ENCODE assay signal across 3 cellular contexts in the genomic region with DNA sequence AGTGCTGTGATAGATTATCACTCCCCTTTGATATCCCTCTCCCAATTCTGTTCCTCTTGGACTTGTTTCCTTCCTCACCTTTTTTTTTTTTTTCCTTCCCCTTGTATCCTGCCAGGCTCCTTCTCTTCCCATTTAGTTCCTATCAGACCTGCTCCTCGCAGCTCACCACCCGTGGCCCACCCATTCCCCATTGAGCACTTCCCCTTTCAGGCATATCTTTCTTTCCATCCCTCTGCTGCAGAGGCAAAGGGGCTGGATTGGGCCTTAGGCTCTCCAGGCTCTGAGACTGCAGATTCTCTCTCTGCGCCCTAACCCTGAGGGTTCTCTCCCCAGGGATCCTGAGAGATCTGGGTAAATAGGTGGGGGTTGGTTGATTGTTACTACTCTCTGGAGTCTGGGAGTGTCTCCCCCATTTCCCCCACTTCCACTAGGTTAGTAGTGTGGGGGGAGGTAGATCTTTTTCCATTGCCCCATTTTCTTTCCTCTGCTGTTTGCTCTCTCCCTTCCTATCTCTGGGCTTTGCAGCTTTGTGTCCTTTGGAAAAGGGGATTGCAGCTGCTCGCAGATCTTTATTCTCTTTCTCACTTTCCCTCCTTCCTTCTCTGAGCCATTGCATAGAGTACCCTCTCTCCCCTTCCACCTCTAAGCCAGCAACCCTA.
TF ChIP-seq lines count a peak whose summit lies in the region.

No MANE protein-coding gene starts in this region.

TF ChIP-seq in A549, 52 proteins besides CTCF, POLR2A, EP300 and RAD21:
- TF ChIP-seq MYC (IDR thresholded peaks at IDR 0.05; ENCODE audit: borderline replicate concordance, low read length) (no peak), JUN (IDR thresholded peaks at IDR 0.05) (no peak), CBX8 (IDR thresholded peaks at IDR 0.05) (no peak), EHF (CRISPR knock-in tag; IDR thresholded peaks at IDR 0.05) (no peak), ZNF302 (CRISPR knock-in tag; IDR thresholded peaks at IDR 0.05) (no peak), GATA3 (IDR thresholded peaks at IDR 0.05; ENCODE audit: borderline replicate concordance) (no peak), NPAS2 (CRISPR knock-in tag; IDR thresholded peaks at IDR 0.05; ENCODE audit: borderline replicate concordance) (no peak), JUNB (IDR thresholded peaks at IDR 0.05) (no peak), HOXB13 (CRISPR knock-in tag; IDR thresholded peaks at IDR 0.05; ENCODE audit: low read depth) (no peak), ESRRA (IDR thresholded peaks at IDR 0.05; ENCODE audit: borderline replicate concordance, low read length) (no peak), PBX3 (IDR thresholded peaks at IDR 0.05) (no peak), TFCP2L1 (CRISPR knock-in tag; IDR thresholded peaks at IDR 0.05) (no peak)
- TF ChIP-seq, protein P1, sequence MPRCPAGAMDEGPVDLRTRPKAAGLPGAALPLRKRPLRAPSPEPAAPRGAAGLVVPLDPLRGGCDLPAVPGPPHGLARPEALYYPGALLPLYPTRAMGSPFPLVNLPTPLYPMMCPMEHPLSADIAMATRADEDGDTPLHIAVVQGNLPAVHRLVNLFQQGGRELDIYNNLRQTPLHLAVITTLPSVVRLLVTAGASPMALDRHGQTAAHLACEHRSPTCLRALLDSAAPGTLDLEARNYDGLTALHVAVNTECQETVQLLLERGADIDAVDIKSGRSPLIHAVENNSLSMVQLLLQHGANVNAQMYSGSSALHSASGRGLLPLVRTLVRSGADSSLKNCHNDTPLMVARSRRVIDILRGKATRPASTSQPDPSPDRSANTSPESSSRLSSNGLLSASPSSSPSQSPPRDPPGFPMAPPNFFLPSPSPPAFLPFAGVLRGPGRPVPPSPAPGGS (IDR thresholded peaks at IDR 0.05) = no peak
TF ChIP-seq in A549: peak in this region for 0.

TF ChIP-seq in HEK293, 187 proteins besides CTCF, POLR2A, EP300 and RAD21:
- TF ChIP-seq KLF16 (tag by site-specific recombination; IDR thresholded peaks at IDR 0.05) (no peak), ZNF701 (tag by site-specific recombination; IDR thresholded peaks at IDR 0.05) (no peak), ZBTB8A (tag by site-specific recombination; IDR thresholded peaks at IDR 0.05) (0 out of 2 replicates have a peak, but pooled peaks have one; percentile 15), SCRT1 (tag by site-specific recombination; IDR thresholded peaks at IDR 0.05; ENCODE audit: borderline replicate concordance) (no peak), ZBTB1 (tag by site-specific recombination; IDR thresholded peaks at IDR 0.05) (no peak), MEIS1 (CRISPR knock-in tag; IDR thresholded peaks at IDR 0.05; ENCODE audit: borderline replicate concordance) (no peak), ZEB2 (tag by site-specific recombination; IDR thresholded peaks at IDR 0.05) (no peak), ZNF596 (tag by site-specific recombination; IDR thresholded peaks at IDR 0.05) (0 out of 2 replicates have a peak, but pooled peaks have one; percentile 32), ZNF366 (tag by site-specific recombination; conservative IDR thresholded peaks at IDR 0.05) (peak; percentile 42), ZNF155 (tag by site-specific recombination; IDR thresholded peaks at IDR 0.05) (no peak), MZF1 (tag by site-specific recombination; IDR thresholded peaks at IDR 0.05; ENCODE audit: borderline replicate concordance) (peak; percentile 73), ZBTB48 (tag by site-specific recombination; IDR thresholded peaks at IDR 0.05) (peak; percentile 13; the same call in 1 of the 2 replicates), ZBTB17 (tag by site-specific recombination; IDR thresholded peaks at IDR 0.05) (peak; percentile 98), SP3 (tag by site-specific recombination; IDR thresholded peaks at IDR 0.05) (no peak), PRDM1 (tag by site-specific recombination; IDR thresholded peaks at IDR 0.05) (peak; percentile 53), PBX3 (CRISPR knock-in tag; IDR thresholded peaks at IDR 0.05) (no peak), ZNF473 (tag by site-specific recombination; IDR thresholded peaks at IDR 0.05) (no peak)
- TF ChIP-seq, protein P2, sequence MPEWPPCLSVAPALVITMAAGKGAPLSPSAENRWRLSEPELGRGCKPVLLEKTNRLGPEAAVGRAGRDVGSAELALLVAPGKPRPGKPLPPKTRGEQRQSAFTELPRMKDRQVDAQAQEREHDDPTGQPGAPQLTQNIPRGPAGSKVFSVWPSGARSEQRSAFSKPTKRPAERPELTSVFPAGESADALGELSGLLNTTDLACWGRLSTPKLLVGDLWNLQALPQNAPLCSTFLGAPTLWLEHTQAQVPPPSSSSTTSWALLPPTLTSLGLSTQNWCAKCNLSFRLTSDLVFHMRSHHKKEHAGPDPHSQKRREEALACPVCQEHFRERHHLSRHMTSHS (tag by site-specific recombination; IDR thresholded peaks at IDR 0.05) = 0 out of 2 replicates have a peak, but pooled peaks have one; percentile 31
- TF ChIP-seq, protein P3, sequence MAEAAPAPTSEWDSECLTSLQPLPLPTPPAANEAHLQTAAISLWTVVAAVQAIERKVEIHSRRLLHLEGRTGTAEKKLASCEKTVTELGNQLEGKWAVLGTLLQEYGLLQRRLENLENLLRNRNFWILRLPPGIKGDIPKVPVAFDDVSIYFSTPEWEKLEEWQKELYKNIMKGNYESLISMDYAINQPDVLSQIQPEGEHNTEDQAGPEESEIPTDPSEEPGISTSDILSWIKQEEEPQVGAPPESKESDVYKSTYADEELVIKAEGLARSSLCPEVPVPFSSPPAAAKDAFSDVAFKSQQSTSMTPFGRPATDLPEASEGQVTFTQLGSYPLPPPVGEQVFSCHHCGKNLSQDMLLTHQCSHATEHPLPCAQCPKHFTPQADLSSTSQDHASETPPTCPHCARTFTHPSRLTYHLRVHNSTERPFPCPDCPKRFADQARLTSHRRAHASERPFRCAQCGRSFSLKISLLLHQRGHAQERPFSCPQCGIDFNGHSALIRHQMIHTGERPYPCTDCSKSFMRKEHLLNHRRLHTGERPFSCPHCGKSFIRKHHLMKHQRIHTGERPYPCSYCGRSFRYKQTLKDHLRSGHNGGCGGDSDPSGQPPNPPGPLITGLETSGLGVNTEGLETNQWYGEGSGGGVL (tag by site-specific recombination; IDR thresholded peaks at IDR 0.05) = peak; percentile 88

TF ChIP-seq in K562, 482 proteins besides CTCF, POLR2A, EP300 and RAD21 (continues in another document):
- TF ChIP-seq, protein P4, sequence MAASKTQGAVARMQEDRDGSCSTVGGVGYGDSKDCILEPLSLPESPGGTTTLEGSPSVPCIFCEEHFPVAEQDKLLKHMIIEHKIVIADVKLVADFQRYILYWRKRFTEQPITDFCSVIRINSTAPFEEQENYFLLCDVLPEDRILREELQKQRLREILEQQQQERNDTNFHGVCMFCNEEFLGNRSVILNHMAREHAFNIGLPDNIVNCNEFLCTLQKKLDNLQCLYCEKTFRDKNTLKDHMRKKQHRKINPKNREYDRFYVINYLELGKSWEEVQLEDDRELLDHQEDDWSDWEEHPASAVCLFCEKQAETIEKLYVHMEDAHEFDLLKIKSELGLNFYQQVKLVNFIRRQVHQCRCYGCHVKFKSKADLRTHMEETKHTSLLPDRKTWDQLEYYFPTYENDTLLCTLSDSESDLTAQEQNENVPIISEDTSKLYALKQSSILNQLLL (CRISPR knock-in tag; IDR thresholded peaks at IDR 0.05; ENCODE audit: borderline replicate concordance) = no peak
- TF ChIP-seq, protein P5, sequence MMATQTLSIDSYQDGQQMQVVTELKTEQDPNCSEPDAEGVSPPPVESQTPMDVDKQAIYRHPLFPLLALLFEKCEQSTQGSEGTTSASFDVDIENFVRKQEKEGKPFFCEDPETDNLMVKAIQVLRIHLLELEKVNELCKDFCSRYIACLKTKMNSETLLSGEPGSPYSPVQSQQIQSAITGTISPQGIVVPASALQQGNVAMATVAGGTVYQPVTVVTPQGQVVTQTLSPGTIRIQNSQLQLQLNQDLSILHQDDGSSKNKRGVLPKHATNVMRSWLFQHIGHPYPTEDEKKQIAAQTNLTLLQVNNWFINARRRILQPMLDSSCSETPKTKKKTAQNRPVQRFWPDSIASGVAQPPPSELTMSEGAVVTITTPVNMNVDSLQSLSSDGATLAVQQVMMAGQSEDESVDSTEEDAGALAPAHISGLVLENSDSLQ (IDR thresholded peaks at IDR 0.05) = no peak; the same call in 1 of the 2 replicates
- TF ChIP-seq RFX1 (IDR thresholded peaks at IDR 0.05) (no peak), NONO (IDR thresholded peaks at IDR 0.05; ENCODE audit: low read depth in 2 of 2, low read length in 1 of 2) (no peak), RBM34 (IDR thresholded peaks at IDR 0.05; ENCODE audit: borderline replicate concordance, insufficient read depth, low read length) (no peak), MTA2 (IDR thresholded peaks at IDR 0.05; ENCODE audit: low read depth) (no peak; the same call in 1 of the 2 replicates), HMG20A (CRISPR knock-in tag; conservative IDR thresholded peaks at IDR 0.05) (no peak), ZFX (CRISPR knock-in tag; IDR thresholded peaks at IDR 0.05) (peak; percentile 44; the same call in 1 of the 2 replicates), ZNF644 (tag; IDR thresholded peaks at IDR 0.05; ENCODE audit: low read depth) (no peak), CEBPB (tag; IDR thresholded peaks at IDR 0.05) (no peak), SMARCC2 (IDR thresholded peaks at IDR 0.05; ENCODE audit: low read depth) (peak; percentile 38), ZNF384 (IDR thresholded peaks at IDR 0.05; ENCODE audit: low read depth, low read length) (0 out of 2 replicates have a peak, but pooled peaks have one; percentile 29), MTA3 (IDR thresholded peaks at IDR 0.05; ENCODE audit: borderline replicate concordance) (peak; percentile 54; the same call in 1 of the 2 replicates), ZNF584 (CRISPR knock-in tag; IDR thresholded peaks at IDR 0.05; ENCODE audit: low read depth) (no peak), SRSF3 (IDR thresholded peaks at IDR 0.05; ENCODE audit: insufficient read depth, low read length) (no peak), CBFB (CRISPR knock-in tag; IDR thresholded peaks at IDR 0.05) (no peak), ZNF75A (CRISPR knock-in tag; IDR thresholded peaks at IDR 0.05) (no peak), ZFP30 (CRISPR knock-in tag; IDR thresholded peaks at IDR 0.05; ENCODE audit: borderline replicate concordance) (no peak), RBM39 (optimal IDR thresholded peaks at IDR 0.05; ENCODE audit: low read depth, low read length) (peak; percentile 36), XRCC4 (IDR thresholded peaks at IDR 0.05; ENCODE audit: extremely low read depth, insufficient read depth, insufficient read length) (no peak), TBL1XR1 (IDR thresholded peaks at IDR 0.05; ENCODE audit: low read length in 2 of 2) (0 out of 4 replicates have a peak, but pooled peaks of 1 of the 2 experiments have one; percentile 41), RBM17 (IDR thresholded peaks at IDR 0.05; ENCODE audit: borderline replicate concordance, low read depth, low read length) (no peak), SMAD2 (IDR thresholded peaks at IDR 0.05; ENCODE audit: low read depth, low read length) (no peak)
- TF ChIP-seq, protein P6, sequence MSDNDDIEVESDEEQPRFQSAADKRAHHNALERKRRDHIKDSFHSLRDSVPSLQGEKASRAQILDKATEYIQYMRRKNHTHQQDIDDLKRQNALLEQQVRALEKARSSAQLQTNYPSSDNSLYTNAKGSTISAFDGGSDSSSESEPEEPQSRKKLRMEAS (CRISPR knock-in tag; IDR thresholded peaks at IDR 0.05) = no peak
- TF ChIP-seq, protein P7, sequence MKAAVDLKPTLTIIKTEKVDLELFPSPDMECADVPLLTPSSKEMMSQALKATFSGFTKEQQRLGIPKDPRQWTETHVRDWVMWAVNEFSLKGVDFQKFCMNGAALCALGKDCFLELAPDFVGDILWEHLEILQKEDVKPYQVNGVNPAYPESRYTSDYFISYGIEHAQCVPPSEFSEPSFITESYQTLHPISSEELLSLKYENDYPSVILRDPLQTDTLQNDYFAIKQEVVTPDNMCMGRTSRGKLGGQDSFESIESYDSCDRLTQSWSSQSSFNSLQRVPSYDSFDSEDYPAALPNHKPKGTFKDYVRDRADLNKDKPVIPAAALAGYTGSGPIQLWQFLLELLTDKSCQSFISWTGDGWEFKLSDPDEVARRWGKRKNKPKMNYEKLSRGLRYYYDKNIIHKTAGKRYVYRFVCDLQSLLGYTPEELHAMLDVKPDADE (conservative IDR thresholded peaks at IDR 0.05; ENCODE audit: control insufficient read depth, low read depth, low read length) = no peak
- TF ChIP-seq, protein P8, sequence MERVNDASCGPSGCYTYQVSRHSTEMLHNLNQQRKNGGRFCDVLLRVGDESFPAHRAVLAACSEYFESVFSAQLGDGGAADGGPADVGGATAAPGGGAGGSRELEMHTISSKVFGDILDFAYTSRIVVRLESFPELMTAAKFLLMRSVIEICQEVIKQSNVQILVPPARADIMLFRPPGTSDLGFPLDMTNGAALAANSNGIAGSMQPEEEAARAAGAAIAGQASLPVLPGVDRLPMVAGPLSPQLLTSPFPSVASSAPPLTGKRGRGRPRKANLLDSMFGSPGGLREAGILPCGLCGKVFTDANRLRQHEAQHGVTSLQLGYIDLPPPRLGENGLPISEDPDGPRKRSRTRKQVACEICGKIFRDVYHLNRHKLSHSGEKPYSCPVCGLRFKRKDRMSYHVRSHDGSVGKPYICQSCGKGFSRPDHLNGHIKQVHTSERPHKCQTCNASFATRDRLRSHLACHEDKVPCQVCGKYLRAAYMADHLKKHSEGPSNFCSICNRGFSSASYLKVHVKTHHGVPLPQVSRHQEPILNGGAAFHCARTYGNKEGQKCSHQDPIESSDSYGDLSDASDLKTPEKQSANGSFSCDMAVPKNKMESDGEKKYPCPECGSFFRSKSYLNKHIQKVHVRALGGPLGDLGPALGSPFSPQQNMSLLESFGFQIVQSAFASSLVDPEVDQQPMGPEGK (CRISPR knock-in tag; IDR thresholded peaks at IDR 0.05; ENCODE audit: borderline replicate concordance) = no peak
- TF ChIP-seq, protein P9, sequence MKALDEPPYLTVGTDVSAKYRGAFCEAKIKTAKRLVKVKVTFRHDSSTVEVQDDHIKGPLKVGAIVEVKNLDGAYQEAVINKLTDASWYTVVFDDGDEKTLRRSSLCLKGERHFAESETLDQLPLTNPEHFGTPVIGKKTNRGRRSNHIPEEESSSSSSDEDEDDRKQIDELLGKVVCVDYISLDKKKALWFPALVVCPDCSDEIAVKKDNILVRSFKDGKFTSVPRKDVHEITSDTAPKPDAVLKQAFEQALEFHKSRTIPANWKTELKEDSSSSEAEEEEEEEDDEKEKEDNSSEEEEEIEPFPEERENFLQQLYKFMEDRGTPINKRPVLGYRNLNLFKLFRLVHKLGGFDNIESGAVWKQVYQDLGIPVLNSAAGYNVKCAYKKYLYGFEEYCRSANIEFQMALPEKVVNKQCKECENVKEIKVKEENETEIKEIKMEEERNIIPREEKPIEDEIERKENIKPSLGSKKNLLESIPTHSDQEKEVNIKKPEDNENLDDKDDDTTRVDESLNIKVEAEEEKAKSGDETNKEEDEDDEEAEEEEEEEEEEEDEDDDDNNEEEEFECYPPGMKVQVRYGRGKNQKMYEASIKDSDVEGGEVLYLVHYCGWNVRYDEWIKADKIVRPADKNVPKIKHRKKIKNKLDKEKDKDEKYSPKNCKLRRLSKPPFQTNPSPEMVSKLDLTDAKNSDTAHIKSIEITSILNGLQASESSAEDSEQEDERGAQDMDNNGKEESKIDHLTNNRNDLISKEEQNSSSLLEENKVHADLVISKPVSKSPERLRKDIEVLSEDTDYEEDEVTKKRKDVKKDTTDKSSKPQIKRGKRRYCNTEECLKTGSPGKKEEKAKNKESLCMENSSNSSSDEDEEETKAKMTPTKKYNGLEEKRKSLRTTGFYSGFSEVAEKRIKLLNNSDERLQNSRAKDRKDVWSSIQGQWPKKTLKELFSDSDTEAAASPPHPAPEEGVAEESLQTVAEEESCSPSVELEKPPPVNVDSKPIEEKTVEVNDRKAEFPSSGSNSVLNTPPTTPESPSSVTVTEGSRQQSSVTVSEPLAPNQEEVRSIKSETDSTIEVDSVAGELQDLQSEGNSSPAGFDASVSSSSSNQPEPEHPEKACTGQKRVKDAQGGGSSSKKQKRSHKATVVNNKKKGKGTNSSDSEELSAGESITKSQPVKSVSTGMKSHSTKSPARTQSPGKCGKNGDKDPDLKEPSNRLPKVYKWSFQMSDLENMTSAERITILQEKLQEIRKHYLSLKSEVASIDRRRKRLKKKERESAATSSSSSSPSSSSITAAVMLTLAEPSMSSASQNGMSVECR (CRISPR knock-in tag; IDR thresholded peaks at IDR 0.05) = no peak; the same call in 1 of the 2 replicates
